8 cellular contexts compared by ENCODE assay signal in the genomic region with DNA sequence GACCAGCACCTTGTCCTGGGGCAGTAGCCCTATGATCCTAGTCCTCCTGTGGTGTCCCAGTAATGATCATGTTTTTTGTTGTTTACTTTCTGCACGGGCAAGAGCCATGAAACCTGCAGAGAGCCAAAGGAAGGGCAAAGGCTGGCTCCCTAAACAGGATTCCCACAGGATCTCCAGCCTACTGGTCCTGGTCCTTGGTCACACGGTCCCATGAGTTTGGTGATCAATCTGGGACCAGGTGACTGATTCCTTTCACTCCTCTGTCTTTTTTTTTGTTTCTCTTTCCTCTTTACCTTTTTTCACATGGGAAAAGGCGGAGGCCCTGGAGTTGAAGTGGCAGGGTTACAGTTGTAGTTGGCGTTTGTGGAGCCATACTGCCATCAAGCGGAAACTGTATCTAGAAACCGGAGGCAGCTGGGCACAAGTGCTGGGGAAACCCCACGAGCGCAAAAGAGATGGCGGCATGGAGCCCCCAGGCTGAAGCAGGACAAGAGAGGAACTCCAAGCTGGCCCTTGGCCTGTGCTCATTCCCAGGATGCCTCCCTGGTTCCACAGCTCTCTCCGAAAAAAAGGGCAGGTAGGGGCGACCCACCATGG. TPM values are rescaled to one million over a fixed set of nuclear protein-coding genes. Genes with fewer than 3 reads are reported as not detected.
DNase-seq lines count a peak whose midpoint lies in the region; ATAC-seq and TF ChIP-seq lines count a peak whose summit lies in the region.

No MANE protein-coding gene starts in this region.

- no peaks in the 10 kb centered on the region for H3K4me1 ChIP-seq in parathyroid adenoma

- H3K36me3 Mint-ChIP-seq in chondrocyte (ENCODE audit: low read depth), result no peaks in the 10 kb centered on the region

- no peaks in the 10 kb centered on the region for H3K9me3 ChIP-seq in parathyroid adenoma (ENCODE audit: control insufficient read depth, low read length)

- no peak overlapping the region for H2AFZ ChIP-seq in parathyroid adenoma

- H3K4me3 ChIP-seq in parathyroid adenoma (ENCODE audit: low read depth, low read length), result no peak overlapping the region

- peak overlapping the region; percentile 15 for H3K27ac ChIP-seq in parathyroid adenoma

- H3K27me3 Mint-ChIP-seq in chondrocyte (ENCODE audit: low read depth), result no peaks in the 10 kb centered on the region

- peaks cover 14% of the 10 kb centered on the region for H3K4me1 Mint-ChIP-seq in chondrocyte (ENCODE audit: low read depth)

- no peak overlapping the region for H3K4me3 Mint-ChIP-seq in chondrocyte (ENCODE audit: unreplicated experiment)

- H3K27me3 ChIP-seq in parathyroid adenoma (ENCODE audit: control insufficient read depth, insufficient read depth, low read length), result no peaks in the 10 kb centered on the region

- no peaks in the 10 kb centered on the region for H3K36me3 ChIP-seq in parathyroid adenoma (ENCODE audit: control insufficient read depth, insufficient read depth, low read length)

- ATAC-seq in GM18867 (IDR thresholded peaks at IDR 0.05; ENCODE audit: unreplicated experiment), result peak; percentile 29

- H3K9ac ChIP-seq in parathyroid adenoma, result no peak overlapping the region

- H3K4me2 ChIP-seq in parathyroid adenoma (ENCODE audit: low read length), result no peak overlapping the region

- H3K9me3 Mint-ChIP-seq in chondrocyte (ENCODE audit: low read depth), result peaks cover 5% of the 10 kb centered on the region

- DNase-seq in RKO (ENCODE audit: low spot score) (peak; percentile 79), chondrocyte (ENCODE audit: low spot score) (peak; percentile 75), iPS-NIHi11 (ENCODE audit: low spot score) (no peak), NCI-H1105 (lab: John Stamatoyannopoulos, UW) (no peak), NCI-H1092 (lab: John Stamatoyannopoulos, UW) (no peak)
- no peak for DNase-seq in stimulated activated naive CD4-positive, alpha-beta T cell (lab: John Stamatoyannopoulos, UW)

- H3K79me2 ChIP-seq in parathyroid adenoma, result no peaks in the 10 kb centered on the region

- TF ChIP-seq CTCF in chondrocyte (IDR thresholded peaks at IDR 0.05) (no peak), parathyroid adenoma (IDR thresholded peaks at IDR 0.05) (no peak)

- H3K27ac Mint-ChIP-seq in chondrocyte (ENCODE audit: unreplicated experiment), result no peak overlapping the region

RNA-seq across cellular contexts. Expression of a gene that starts 34.6 kb away (rescaled TPM):
- total RNA-seq in chondrocyte, result 49.9 to 63.1 TPM (median 51.1 TPM) in 3 replicates

Comparison
In these comparisons a context has a peak if more than half of its experiments do, and no peak if none do; other contexts are left out.
1. DNase-seq: peak in RKO (single experiment) and chondrocyte (single experiment); none in iPS-NIHi11 (single experiment), NCI-H1105 (single experiment), NCI-H1092 (single experiment) and stimulated activated naive CD4-positive, alpha-beta T cell (0 of 6).